ENCODE assay signal across 20 cellular contexts in genomic region chr5:173780356-173781234, GRCh38.
DNase-seq lines count a peak whose midpoint lies in the region; ATAC-seq and TF ChIP-seq lines count a peak whose summit lies in the region.
"Had no signal": no experiment of that assay in that cellular context is flagged by ENCODE, and none has a peak within 500 bp of the region (broad histone marks: within the 10 kb centered on the region; RNA-seq: fewer than 3 reads in every experiment).

No MANE protein-coding gene starts in this region.

- no peaks in the 10 kb centered on the region for H3K36me3 Mint-ChIP-seq in activated naive CD4-positive, alpha-beta T cell treated with anti-CD3 and anti-CD28 coated beads, Interleukin-2, amount 50 U/mL, for 72 hours
- H3K36me3 Mint-ChIP-seq: activated naive CD8-positive, alpha-beta T cell treated with anti-CD3 and anti-CD28 coated beads, Interleukin-2, amount 10 ng/mL, durations not matched to agents 7 days and 5 days had no signal

- H3K9me3 ChIP-seq in BLaER1 treated with 17β-estradiol and CSF1 and Interleukin-3, amounts not matched to agents 10 nM and 100 nM (replicated peaks in 1 of 11), result no peaks in the 10 kb centered on the region
- H3K9me3 ChIP-seq in skeletal muscle satellite cell (replicated peaks; ENCODE audit: low read length), result no peaks in the 10 kb centered on the region
- H3K9me3 ChIP-seq: heart left ventricle had no signal

- H4K20me1 ChIP-seq in BLaER1 treated with 17β-estradiol and CSF1 and Interleukin-3, amounts not matched to agents 10 nM and 100 nM, result no peaks in the 10 kb centered on the region

- no peak for DNase-seq in RWPE1 (ENCODE audit: low spot score)
- no peak for DNase-seq in epithelial cell of prostate (ENCODE audit: low read depth, low spot score)
- no peak for DNase-seq in NCI-H128 (lab: John Stamatoyannopoulos, UW; ENCODE audit: unreplicated experiment)
- no peak for DNase-seq in activated gamma-delta T cell (lab: John Stamatoyannopoulos, UW)
- no peak for DNase-seq in activated naive CD4-positive, alpha-beta T cell treated with anti-CD3 and anti-CD28 coated beads, Interleukin-2, amount 50 U/mL, for 72 hours (ENCODE audit: low spot score in 2 of 2)
- DNase-seq: activated CD4-positive, alpha-beta T cell treated with anti-CD3 and anti-CD28 coated beads, Interleukin-2, amount 50 U/mL, for 4 hours; activated naive CD8-positive, alpha-beta T cell treated with anti-CD3 and anti-CD28 coated beads, Interleukin-2, amount 10 ng/mL, durations not matched to agents 7 days and 5 days; activated T-cell treated with anti-CD3 and anti-CD28 coated beads, Interleukin-2, amount 50 U/mL, for 1 hour; effector CD8-positive, alpha-beta T cell; heart left ventricle; NCI-H1105; NCI-H2171 treated with DMSO at 0.1 percent for 48 hours; NCI-H774; SW 1271 had no signal

- peak overlapping the region in 1 of 11 experiments; percentile 78; a peak in 2 of 22 replicates for H3K9ac ChIP-seq in BLaER1 treated with 17β-estradiol and CSF1 and Interleukin-3, amounts not matched to agents 10 nM and 100 nM
- no peak overlapping the region for H3K9ac ChIP-seq in skeletal muscle satellite cell (ENCODE audit: low read depth, low read length)
- H3K9ac ChIP-seq: KMS-11 had no signal

- CTCF ChIA-PET in RWPE1 (lab: Yijun Ruan, JAX), result interaction anchor here (0.5 to 0.7 kb wide), 2 partner anchors 165 to 177 kb away, joined by 3 read pairs; no protein-coding TSS in a partner anchor

- no peaks in the 10 kb centered on the region for H3K36me3 ChIP-seq in BLaER1 treated with 17β-estradiol and CSF1 and Interleukin-3, amounts not matched to agents 10 nM and 100 nM
- no peaks in the 10 kb centered on the region for H3K36me3 ChIP-seq in skeletal muscle satellite cell (ENCODE audit: insufficient read depth, low read length)
- H3K36me3 ChIP-seq: cardiac muscle cell, heart left ventricle had no signal

- peak overlapping the region; percentile 88 to 95 (median 90); a peak in 19 of 22 replicates for H3K27ac ChIP-seq in BLaER1 treated with 17β-estradiol and CSF1 and Interleukin-3, amounts not matched to agents 10 nM and 100 nM
- peak overlapping the region; percentile 40 for H3K27ac ChIP-seq in RWPE1
- H3K27ac ChIP-seq in epithelial cell of prostate, result peak overlapping the region; percentile 84
- H3K27ac ChIP-seq: cardiac muscle cell, KMS-11 had no signal

- POLR2A ChIA-PET in RWPE1 (lab: Yijun Ruan, JAX; ENCODE audit: low non-redundant PET), result no interaction called here

- peak overlapping the region in 1 of 2 donors; percentile 87 for H3K27ac Mint-ChIP-seq in activated naive CD4-positive, alpha-beta T cell treated with anti-CD3 and anti-CD28 coated beads, Interleukin-2, amount 50 U/mL, for 72 hours

- H3K27me3 ChIP-seq in BLaER1 treated with 17β-estradiol and CSF1 and Interleukin-3, amounts not matched to agents 10 nM and 100 nM, result no peaks in the 10 kb centered on the region
- H3K27me3 ChIP-seq in skeletal muscle satellite cell (ENCODE audit: control insufficient read depth, insufficient read depth, low read length), result no peaks in the 10 kb centered on the region
- H3K27me3 ChIP-seq: cardiac muscle cell, heart left ventricle had no signal

- no peak overlapping the region for H3K4me3 ChIP-seq in BLaER1 treated with 17β-estradiol and CSF1 and Interleukin-3, amounts not matched to agents 10 nM and 100 nM
- no peak overlapping the region for H3K4me3 ChIP-seq in skeletal muscle satellite cell (ENCODE audit: low read length)
- H3K4me3 ChIP-seq: cardiac muscle cell, heart left ventricle had no signal

- no peaks in the 10 kb centered on the region for H3K9me3 Mint-ChIP-seq in activated naive CD4-positive, alpha-beta T cell treated with anti-CD3 and anti-CD28 coated beads, Interleukin-2, amount 50 U/mL, for 72 hours
- H3K9me3 Mint-ChIP-seq: activated naive CD8-positive, alpha-beta T cell treated with anti-CD3 and anti-CD28 coated beads, Interleukin-2, amount 10 ng/mL, durations not matched to agents 7 days and 5 days; nephron had no signal

- H3K4me1 ChIP-seq in BLaER1 treated with 17β-estradiol and CSF1 and Interleukin-3, amounts not matched to agents 10 nM and 100 nM, result peaks cover 78 to 100% (median 93%) of the 10 kb centered on the region in 10 experiments
- H3K4me1 ChIP-seq in skeletal muscle satellite cell (ENCODE audit: control insufficient read depth, insufficient read depth, low read length), result peaks cover 33% of the 10 kb centered on the region

- H3K4me2 ChIP-seq in BLaER1 treated with 17β-estradiol and CSF1 and Interleukin-3, amounts not matched to agents 10 nM and 100 nM, result peak overlapping the region; percentile 55 to 85 (median 73); a peak in 19 of 22 replicates
- peak overlapping the region; percentile 52 for H3K4me2 ChIP-seq in skeletal muscle satellite cell (ENCODE audit: low read length)
- H3K4me2 ChIP-seq: KMS-11 had no signal

- no peak for ATAC-seq in GM19324 (IDR thresholded peaks at IDR 0.05; ENCODE audit: low FRiP score, unreplicated experiment)
- no peak for ATAC-seq in activated naive CD4-positive, alpha-beta T cell treated with anti-CD3 and anti-CD28 coated beads, Interleukin-2, amount 50 U/mL, for 72 hours

- no peak for TF ChIP-seq CTCF in RWPE1 (conservative IDR thresholded peaks at IDR 0.05; ENCODE audit: low read depth)

Comparison
In these comparisons a context has a peak if more than half of its experiments do, and no peak if none do; other contexts are left out.
1. H3K27ac ChIP-seq: peak in every context shown above with its lines; median percentile 90 in BLaER1 treated with 17β-estradiol and CSF1 and Interleukin-3, amounts not matched to agents 10 nM and 100 nM; 84 in epithelial cell of prostate; 40 in RWPE1.